Comparison of ENCODE assay signal across 23 cellular contexts in genomic region chr14:21653331-21653885, GRCh38. TPM values are rescaled to one million over a fixed set of nuclear protein-coding genes. Genes with fewer than 3 reads are reported as not detected.
"Had no signal": no experiment of that assay in that cellular context is flagged by ENCODE, and none has a peak within 500 bp of the region (broad histone marks: within the 10 kb centered on the region; RNA-seq: fewer than 3 reads in every experiment).

A gene with protein sequence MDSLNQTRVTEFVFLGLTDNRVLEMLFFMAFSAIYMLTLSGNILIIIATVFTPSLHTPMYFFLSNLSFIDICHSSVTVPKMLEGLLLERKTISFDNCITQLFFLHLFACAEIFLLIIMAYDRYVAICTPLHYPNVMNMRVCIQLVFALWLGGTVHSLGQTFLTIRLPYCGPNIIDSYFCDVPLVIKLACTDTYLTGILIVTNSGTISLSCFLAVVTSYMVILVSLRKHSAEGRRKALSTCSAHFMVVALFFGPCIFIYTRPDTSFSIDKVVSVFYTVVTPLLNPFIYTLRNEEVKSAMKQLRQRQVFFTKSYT (plus strand): TSS chr14:21653835. CDS start chr14:21665083, 11,248 bp downstream.

- H3K27ac ChIP-seq: HL-60, KMS-11, RWPE1 had no signal

- H3K9ac ChIP-seq: KMS-11 had no signal

- DNase-seq: Kasumi-1, MM.1S, NCI-H1092 treated with DMSO at 0.1 percent for 48 hours, NCI-H1436, NCI-H187, NCI-H2029, NCI-H2081 treated with DMSO at 0.1 percent for 48 hours, NCI-H2171, NCI-H226, NCI-H446, NCI-H510A, NCI-H524 treated with DMSO at 0.1 percent for 48 hours, NCI-H69, NCI-H774, SHP77 had no signal

- H3K4me3 ChIP-seq: K562 had no signal

- ATAC-seq: K562, SK-N-SH treated with all-trans-retinoic acid at 6 μM for 48 hours had no signal

- H3K4me2 ChIP-seq: KMS-11 had no signal

RNA-seq across cellular contexts. Expression of the gene that starts here (rescaled TPM):
- total RNA-seq: K562, M059J, SK-MEL-5 had no signal
- polyA plus RNA-seq: IgD-negative memory B cell, K562 had no signal
